In the genomic region with DNA sequence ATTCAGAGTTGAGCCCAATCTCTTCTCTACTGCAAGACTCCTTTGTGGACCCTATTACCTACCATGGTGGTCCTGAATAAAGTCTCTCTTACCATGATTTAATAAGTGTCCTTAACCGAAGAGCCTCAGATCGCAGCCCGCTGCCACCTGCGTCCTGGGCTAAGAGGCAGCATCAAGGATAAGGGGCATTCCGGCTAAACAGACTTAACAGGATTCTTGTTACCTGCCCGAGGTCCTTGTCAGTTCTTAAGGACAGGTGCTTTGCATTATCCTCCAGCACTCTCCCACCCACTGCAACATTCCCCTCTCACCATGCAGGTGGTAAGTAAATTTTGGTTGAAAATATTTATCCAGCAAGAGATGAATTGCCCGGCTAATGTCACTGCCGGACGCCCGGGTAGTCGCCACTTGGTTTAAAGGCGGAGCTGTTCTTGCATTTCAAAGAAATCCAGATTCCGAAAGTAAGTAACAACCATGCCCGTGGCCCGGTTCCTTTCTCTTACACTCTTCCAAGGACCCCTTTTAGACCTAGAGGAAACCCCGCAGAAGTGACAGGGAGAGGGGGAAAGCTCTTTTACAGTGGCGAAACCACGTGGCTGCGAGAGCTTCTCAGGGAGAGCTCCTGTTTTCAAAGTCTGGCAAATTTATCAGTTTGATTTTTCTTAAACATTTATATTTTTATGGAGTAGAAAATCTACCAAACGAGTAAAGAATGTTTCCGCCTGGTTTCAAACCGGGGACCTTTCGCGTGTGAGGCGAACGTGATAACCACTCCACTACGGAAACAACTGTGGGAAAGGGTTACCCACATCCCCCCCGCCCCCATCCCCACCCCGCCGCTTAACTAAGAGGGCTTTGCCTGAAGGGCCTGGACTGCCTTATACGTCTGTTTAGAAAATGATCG, we compare ENCODE assay signal across 1 cellular context.
TF ChIP-seq lines count a peak whose summit lies in the region.

No MANE protein-coding gene starts in this region.

TF ChIP-seq in HepG2, 621 proteins besides CTCF, POLR2A, EP300 and RAD21:
- TF ChIP-seq, protein P1, sequence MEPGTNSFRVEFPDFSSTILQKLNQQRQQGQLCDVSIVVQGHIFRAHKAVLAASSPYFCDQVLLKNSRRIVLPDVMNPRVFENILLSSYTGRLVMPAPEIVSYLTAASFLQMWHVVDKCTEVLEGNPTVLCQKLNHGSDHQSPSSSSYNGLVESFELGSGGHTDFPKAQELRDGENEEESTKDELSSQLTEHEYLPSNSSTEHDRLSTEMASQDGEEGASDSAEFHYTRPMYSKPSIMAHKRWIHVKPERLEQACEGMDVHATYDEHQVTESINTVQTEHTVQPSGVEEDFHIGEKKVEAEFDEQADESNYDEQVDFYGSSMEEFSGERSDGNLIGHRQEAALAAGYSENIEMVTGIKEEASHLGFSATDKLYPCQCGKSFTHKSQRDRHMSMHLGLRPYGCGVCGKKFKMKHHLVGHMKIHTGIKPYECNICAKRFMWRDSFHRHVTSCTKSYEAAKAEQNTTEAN (CRISPR knock-in tag; conservative IDR thresholded peaks at IDR 0.05), result no peak
- TF ChIP-seq MAFF (IDR thresholded peaks at IDR 0.05; ENCODE audit: low read depth, low read length) (no peak), NFE2L1 (CRISPR knock-in tag; IDR thresholded peaks at IDR 0.05; ENCODE audit: borderline replicate concordance) (no peak), ZNF672 (CRISPR knock-in tag; IDR thresholded peaks at IDR 0.05) (no peak), CENPT (CRISPR knock-in tag; IDR thresholded peaks at IDR 0.05; ENCODE audit: low read depth) (no peak), PHF21A (CRISPR knock-in tag; IDR thresholded peaks at IDR 0.05) (no peak)
- TF ChIP-seq, protein P2, sequence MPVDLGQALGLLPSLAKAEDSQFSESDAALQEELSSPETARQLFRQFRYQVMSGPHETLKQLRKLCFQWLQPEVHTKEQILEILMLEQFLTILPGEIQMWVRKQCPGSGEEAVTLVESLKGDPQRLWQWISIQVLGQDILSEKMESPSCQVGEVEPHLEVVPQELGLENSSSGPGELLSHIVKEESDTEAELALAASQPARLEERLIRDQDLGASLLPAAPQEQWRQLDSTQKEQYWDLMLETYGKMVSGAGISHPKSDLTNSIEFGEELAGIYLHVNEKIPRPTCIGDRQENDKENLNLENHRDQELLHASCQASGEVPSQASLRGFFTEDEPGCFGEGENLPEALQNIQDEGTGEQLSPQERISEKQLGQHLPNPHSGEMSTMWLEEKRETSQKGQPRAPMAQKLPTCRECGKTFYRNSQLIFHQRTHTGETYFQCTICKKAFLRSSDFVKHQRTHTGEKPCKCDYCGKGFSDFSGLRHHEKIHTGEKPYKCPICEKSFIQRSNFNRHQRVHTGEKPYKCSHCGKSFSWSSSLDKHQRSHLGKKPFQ (CRISPR knock-in tag; IDR thresholded peaks at IDR 0.05; ENCODE audit: insufficient replicate concordance), result no peak
